9 cellular contexts compared by ENCODE assay signal in genomic region chr19:39400997-39401548, GRCh38. TPM values are rescaled to one million over a fixed set of nuclear protein-coding genes. Genes with fewer than 3 reads are reported as not detected.
DNase-seq lines count a peak whose midpoint lies in the region; ATAC-seq and TF ChIP-seq lines count a peak whose summit lies in the region.
"Had no signal": no experiment of that assay in that cellular context is flagged by ENCODE, and none has a peak within 500 bp of the region (broad histone marks: within the 10 kb centered on the region; RNA-seq: fewer than 3 reads in every experiment).

No MANE protein-coding gene starts in this region.

- no peak overlapping the region for H3K4me3 ChIP-seq in MM.1S (ENCODE audit: low read length)
- no peak overlapping the region for H3K4me3 ChIP-seq in effector memory CD4-positive, alpha-beta T cell (ENCODE audit: insufficient read depth, low read depth, low read length, poor library complexity, severe bottlenecking)
- no peak overlapping the region for H3K4me3 ChIP-seq in trophoblast cell (ENCODE audit: low read depth, low read length)

- H3K27ac ChIP-seq in MM.1S (ENCODE audit: low read length) (peak overlapping the region; percentile 100), trophoblast cell (ENCODE audit: low read depth, low read length) (no peak overlapping the region)
- H3K27ac ChIP-seq in effector memory CD4-positive, alpha-beta T cell (ENCODE audit: insufficient read depth, low read length, poor library complexity, severe bottlenecking) = peak overlapping the region; percentile 100

- H2BK5ac ChIP-seq in trophoblast cell (ENCODE audit: low read depth, low read length, poor library complexity) = no peak overlapping the region

- ATAC-seq in GM21528 (IDR thresholded peaks at IDR 0.05; ENCODE audit: low FRiP score, unreplicated experiment) = no peak

- H3K79me1 ChIP-seq in trophoblast cell (ENCODE audit: low read length) = peaks cover 18% of the 10 kb centered on the region

- WGBS in trophoblast cell (ENCODE audit: extremely low coverage, insufficient coverage, insufficient read length) = no CpG with 5 or more reads among the region's 6 CpGs

- no peaks in the 10 kb centered on the region for H4K20me1 ChIP-seq in MM.1S (ENCODE audit: insufficient read depth, low read length)

- H4K91ac ChIP-seq in trophoblast cell (ENCODE audit: low read depth, low read length) = peak overlapping the region; percentile 38

- peak overlapping the region; percentile 18 for H2BK12ac ChIP-seq in trophoblast cell (ENCODE audit: low read length)

- no peaks in the 10 kb centered on the region for H3K9me2 ChIP-seq in MM.1S (replicated peaks; ENCODE audit: insufficient read depth, low read length)

- in situ Hi-C loops in GM13976 (cut with MboI; ENCODE audit: low sequenced_read_pairs, unreplicated experiment) = no loop called here

- H3K23ac ChIP-seq in trophoblast cell (ENCODE audit: low read length) = no peak overlapping the region

- TF ChIP-seq CTCF in MM.1S (IDR thresholded peaks at IDR 0.05; ENCODE audit: low read length) (no peak), GM13976 (IDR thresholded peaks at IDR 0.05; ENCODE audit: borderline replicate concordance, control extremely low read depth, extremely low read depth, insufficient read depth, missing control alignments) (no peak)

- H3K27me3 ChIP-seq in MM.1S (replicated peaks; ENCODE audit: insufficient read depth, low read length) = no peaks in the 10 kb centered on the region
- H3K27me3 ChIP-seq in effector memory CD4-positive, alpha-beta T cell (replicated peaks; ENCODE audit: control insufficient read depth, insufficient read depth, low read length, poor library complexity, severe bottlenecking) = no peaks in the 10 kb centered on the region
- H3K27me3 ChIP-seq in trophoblast cell (ENCODE audit: insufficient read depth, low read length) = no peaks in the 10 kb centered on the region

- no peak overlapping the region for H3K14ac ChIP-seq in trophoblast cell (ENCODE audit: low read length)

- H2BK120ac ChIP-seq in trophoblast cell (ENCODE audit: insufficient read depth, low read length, poor library complexity) = no peak overlapping the region

- peaks cover 76% of the 10 kb centered on the region for H3F3A ChIP-seq in MM.1S (ENCODE audit: insufficient read depth, low read length)

- H3K4me2 ChIP-seq in MM.1S (ENCODE audit: low read depth, low read length) (peak overlapping the region; percentile 94), trophoblast cell (ENCODE audit: low read length) (no peak overlapping the region)

- peak; percentile 19 for DNase-seq in EH (ENCODE audit: low read depth)
- no peak for DNase-seq in MM.1S
- DNase-seq in effector memory CD4-positive, alpha-beta T cell = no peak
- no peak for DNase-seq in trophoblast cell
- DNase-seq in activated gamma-delta T cell treated with Interleukin-2 at 50 U/mL for 16 hours = no peak
- no peak for DNase-seq in epidermal melanocyte (ENCODE audit: insufficient read length, low spot score)
- no peak for DNase-seq in GM13976 (ENCODE audit: low spot score)
- DNase-seq: NCI-H1417 treated with DMSO at 0.1 percent for 48 hours had no signal

- H3K9ac ChIP-seq in MM.1S (ENCODE audit: low read length) (peak overlapping the region; percentile 100), trophoblast cell (ENCODE audit: low read length) (no peak overlapping the region)

- H4K8ac ChIP-seq in trophoblast cell (ENCODE audit: low read depth, low read length) = no peak overlapping the region

- H3K4me1 ChIP-seq in MM.1S (ENCODE audit: low read length) (peaks cover 54% of the 10 kb centered on the region), trophoblast cell (ENCODE audit: control insufficient read depth in 1 of 2, insufficient read depth in 2 of 2, low read length in 2 of 2) (peaks cover 27 to 37% of the 10 kb centered on the region in 2 experiments)
- H3K4me1 ChIP-seq in effector memory CD4-positive, alpha-beta T cell (ENCODE audit: control insufficient read depth, insufficient read depth, low read length, poor library complexity, severe bottlenecking) = peaks cover 69% of the 10 kb centered on the region

- H3K4ac ChIP-seq in trophoblast cell (ENCODE audit: low read depth, low read length) = no peak overlapping the region

- H3K18ac ChIP-seq in trophoblast cell (ENCODE audit: low read length) = no peak overlapping the region

- 0 out of 2 replicates have a peak, but pooled peaks cover 8% of the 10 kb centered on the region for H3K79me2 ChIP-seq in MM.1S (ENCODE audit: low read length)
- peaks cover 7% of the 10 kb centered on the region for H3K79me2 ChIP-seq in trophoblast cell (ENCODE audit: control insufficient read depth, insufficient read depth, low read length, poor library complexity)

- H3K36me3 ChIP-seq in MM.1S (replicated peaks; ENCODE audit: insufficient read depth, low read length) = no peaks in the 10 kb centered on the region
- H3K36me3 ChIP-seq in effector memory CD4-positive, alpha-beta T cell (ENCODE audit: control insufficient read depth, insufficient read depth, low read length) = no peaks in the 10 kb centered on the region
- H3K36me3 ChIP-seq in trophoblast cell (ENCODE audit: control insufficient read depth in 1 of 2, insufficient read depth in 2 of 2, low read length in 2 of 2) = peaks cover 5 to 10% of the 10 kb centered on the region in 2 experiments

- H2AK5ac ChIP-seq in trophoblast cell (ENCODE audit: low read length) = no peak overlapping the region

- H3K9me3 ChIP-seq in MM.1S (replicated peaks; ENCODE audit: insufficient read depth, low read length) (no peaks in the 10 kb centered on the region), trophoblast cell (ENCODE audit: insufficient read depth, low read depth, low read length) (no peaks in the 10 kb centered on the region)
- no peaks in the 10 kb centered on the region for H3K9me3 ChIP-seq in effector memory CD4-positive, alpha-beta T cell (ENCODE audit: control insufficient read depth, low read length)

- H2AFZ ChIP-seq in MM.1S (ENCODE audit: low read length) (peak overlapping the region; percentile 49; the same call in 1 of the 2 replicates), trophoblast cell (ENCODE audit: insufficient read depth, low read length, poor library complexity) (no peak overlapping the region)

- no peak overlapping the region for H4K12ac ChIP-seq in trophoblast cell (ENCODE audit: low read depth, low read length)

RNA-seq across cellular contexts. Expression of gene ZFP36, which starts 5.6 kb away (rescaled TPM):
- polyA plus RNA-seq in trophoblast cell (2013) = 34.2 and 35.4 TPM in 2 replicates

RNA-seq across cellular contexts. Expression of gene MED29, which starts 9.9 kb away (rescaled TPM):
- polyA plus RNA-seq in trophoblast cell (2013) = 19.0 and 22.7 TPM in 2 replicates

RNA-seq across cellular contexts. Expression of gene PAF1, which starts 10.2 kb away (rescaled TPM):
- 56.3 and 56.7 TPM in 2 replicates for polyA plus RNA-seq in trophoblast cell (2013)

RNA-seq across cellular contexts. Expression of gene PLEKHG2, which starts 11.4 kb away (rescaled TPM):
- 51.5 and 53.7 TPM in 2 replicates for polyA plus RNA-seq in trophoblast cell (2013)

RNA-seq across cellular contexts. Expression of gene RPS16, which starts 34.7 kb away (rescaled TPM):
- polyA plus RNA-seq in trophoblast cell (2013) = 3,136 and 3,193 TPM in 2 replicates
